Comparison of ENCODE assay signal across 14 cellular contexts in the genomic region with DNA sequence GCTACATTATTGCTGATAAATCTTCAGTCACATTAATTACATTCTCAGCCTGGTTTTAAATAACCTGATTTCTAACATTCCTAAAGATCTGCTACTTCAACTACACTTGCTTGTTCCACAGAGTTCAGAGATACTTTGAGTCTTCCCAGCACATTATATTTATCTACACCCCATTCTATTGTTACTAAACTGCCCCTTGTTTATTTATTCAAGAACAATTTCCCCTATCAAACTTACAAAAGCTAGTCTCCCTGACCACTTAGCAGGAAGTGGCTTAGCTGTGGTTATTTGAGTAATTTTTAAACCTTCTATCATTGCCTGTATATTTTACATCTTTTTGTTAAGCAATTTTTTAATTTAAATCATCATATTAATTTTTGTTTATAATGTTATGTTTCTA.
"Had no signal": no experiment of that assay in that cellular context is flagged by ENCODE, and none has a peak within 500 bp of the region (broad histone marks: within the 10 kb centered on the region; RNA-seq: fewer than 3 reads in every experiment).

No MANE protein-coding gene starts in this region.

- H3K27ac ChIP-seq: ascending aorta, left lung, thoracic aorta, upper lobe of right lung had no signal

- H3K36me3 ChIP-seq: ascending aorta, left lung, thoracic aorta, upper lobe of right lung had no signal

- H3K4me3 ChIP-seq: ascending aorta, left lung, thoracic aorta, upper lobe of right lung had no signal

- DNase-seq: activated naive CD4-positive, alpha-beta T cell; activated naive CD8-positive, alpha-beta T cell treated with anti-CD3 and anti-CD28 coated beads, Interleukin-2, amount 10 ng/mL, durations not matched to agents 7 days and 5 days; activated T-cell treated with anti-CD3 and anti-CD28 coated beads for 4 hours; erythroblast; kidney; left lung; mammary epithelial cell; naive B cell; retina; upper lobe of right lung had no signal

- H3K27me3 ChIP-seq: ascending aorta, left lung, upper lobe of right lung had no signal

- H3K9me3 ChIP-seq: ascending aorta, left lung, thoracic aorta, upper lobe of right lung had no signal

- H3K4me1 ChIP-seq: ascending aorta, left lung, upper lobe of right lung had no signal

- ATAC-seq: activated CD4-positive, CD25-positive, alpha-beta regulatory T cell treated with anti-CD3 and anti-CD28 coated beads, Interleukin-2, amount 50 U/mL, for 24 hours; left lung; stimulated activated effector memory CD8-positive, alpha-beta T cell treated with anti-CD3 and anti-CD28 coated beads, Interleukin-12 subunit alpha, Interleukin-12 subunit beta, amount 100 ng/mL, for 72 hours; upper lobe of right lung had no signal
